In the genomic region with DNA sequence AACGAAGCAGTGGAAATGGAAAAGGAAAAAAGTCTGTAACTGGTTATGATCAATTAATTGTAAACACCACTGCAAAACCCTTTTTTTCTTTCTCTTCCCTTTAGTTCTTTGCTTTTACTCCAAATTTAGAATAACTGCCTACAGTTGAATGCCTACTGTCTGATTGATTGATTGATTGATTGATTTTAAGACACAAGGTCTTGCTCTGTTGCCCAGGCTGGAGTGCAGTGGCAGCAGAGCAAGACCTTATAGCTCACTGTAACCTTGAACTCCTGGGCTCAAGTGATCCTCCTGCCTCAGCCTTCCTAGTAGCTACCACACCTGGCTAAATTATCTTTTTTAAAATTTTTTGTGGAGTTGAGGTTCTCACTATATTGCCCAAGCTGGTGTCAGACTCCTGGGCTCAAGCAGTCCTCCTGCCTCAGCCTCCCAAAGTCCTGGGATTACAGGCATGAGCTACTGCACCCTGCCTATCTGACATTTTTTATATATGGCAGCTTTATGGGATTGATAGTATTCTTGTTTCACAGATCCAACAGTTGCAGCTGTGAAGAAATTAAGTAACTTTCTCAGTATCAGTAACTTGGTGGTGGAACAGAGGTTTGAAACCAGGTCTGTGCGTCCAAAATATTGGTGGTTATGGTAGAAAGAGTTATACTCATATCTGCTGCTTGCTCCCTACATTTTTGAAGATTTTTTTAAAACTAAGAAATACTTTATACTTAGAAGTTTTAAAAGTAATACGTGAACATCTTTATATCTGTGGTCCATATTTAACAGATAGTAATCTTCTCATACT, we compare ENCODE assay signal across 19 cellular contexts. TPM values are rescaled to one million over a fixed set of nuclear protein-coding genes. Genes with fewer than 3 reads are reported as not detected.
DNase-seq lines count a peak whose midpoint lies in the region; ATAC-seq, FAIRE-seq and TF ChIP-seq lines count a peak whose summit lies in the region.
"Had no signal": no experiment of that assay in that cellular context is flagged by ENCODE, and none has a peak within 500 bp of the region (broad histone marks: within the 10 kb centered on the region; RNA-seq: fewer than 3 reads in every experiment).

No MANE protein-coding gene starts in this region.

- BruUV-seq in A673 (replicated peaks; lab: Mats Ljungman, UMichigan) (no TSS peak), K562 (replicated peaks; lab: Mats Ljungman, UMichigan) (no TSS peak)

- H3K4me3 Mint-ChIP-seq in CD8-positive, alpha-beta memory T cell = peak overlapping the region in 1 of 7 donors; percentile 5
- H3K4me3 Mint-ChIP-seq: neural progenitor cell had no signal

- H3K27ac ChIP-seq in A673 (ENCODE audit: low read depth, low read length, poor library complexity, severe bottlenecking) = peak overlapping the region; percentile 2
- no peak overlapping the region for H3K27ac ChIP-seq in CD8-positive, alpha-beta memory T cell (ENCODE audit: low read depth, low read length)
- no peak overlapping the region for H3K27ac ChIP-seq in K562 (ENCODE audit: extremely low read depth, low read depth, low read length)
- no peak overlapping the region for H3K27ac ChIP-seq in substantia nigra (ENCODE audit: low read depth, low read length, poor library complexity, severe bottlenecking)
- no peak overlapping the region for H3K27ac ChIP-seq in kidney (ENCODE audit: low read depth in 2 of 2, low read length in 2 of 2)
- no peak overlapping the region for H3K27ac ChIP-seq in prostate gland
- H3K27ac ChIP-seq: neural progenitor cell, sigmoid colon had no signal

- no peaks in the 10 kb centered on the region for H3K9me3 Mint-ChIP-seq in CD8-positive, alpha-beta memory T cell
- H3K9me3 Mint-ChIP-seq: neural progenitor cell had no signal

- H3K9me3 ChIP-seq in A673 (ENCODE audit: low read depth, low read length, poor library complexity, severe bottlenecking) (no peaks in the 10 kb centered on the region), K562 (replicated peaks; ENCODE audit: control insufficient read depth, insufficient read depth, low read depth, low read length) (no peaks in the 10 kb centered on the region), kidney (ENCODE audit: control insufficient read depth in 1 of 2, low read length in 2 of 2) (no peaks in the 10 kb centered on the region), prostate gland (no peaks in the 10 kb centered on the region)
- H3K9me3 ChIP-seq in CD8-positive, alpha-beta memory T cell (ENCODE audit: low read length) = no peaks in the 10 kb centered on the region
- H3K9me3 ChIP-seq: heart right ventricle, sigmoid colon had no signal

- no peak overlapping the region for H2AFZ ChIP-seq in K562 (ENCODE audit: low read depth, low read length)
- H2AFZ ChIP-seq: neural progenitor cell had no signal

- H3K27ac Mint-ChIP-seq in CD8-positive, alpha-beta memory T cell = peak overlapping the region; percentile 1 to 85 (median 36)
- H3K27ac Mint-ChIP-seq: neural progenitor cell had no signal

- no peak for TF ChIP-seq RAD21 in K562 (CRISPR knock-in tag; conservative IDR thresholded peaks at IDR 0.05 in 1 of 2, IDR thresholded peaks at IDR 0.05 in 1 of 2)

- ATAC-seq in HG02798 (IDR thresholded peaks at IDR 0.05; ENCODE audit: poor library complexity, unreplicated experiment) (peak; percentile 45), K562 (no peak)
- ATAC-seq: heart right ventricle had no signal

- POLR2A ChIA-PET in A673 (lab: Charles Lee; ENCODE audit: low non-redundant PET) (no interaction called here), K562 (lab: Yijun Ruan, JAX) (interaction anchor here (0.6 to 1.0 kb wide), 4 partner anchors 10 to 924 kb away, joined by 3 read pairs; no protein-coding TSS in a partner anchor)
- POLR2A ChIA-PET in CD8-positive, alpha-beta memory T cell (lab: Charles Lee) = no interaction called here

- no peaks in the 10 kb centered on the region for H3K9me1 ChIP-seq in K562 (ENCODE audit: control insufficient read depth, insufficient read depth, low read length)

- H3K36me3 ChIP-seq in A673 (ENCODE audit: insufficient read depth, low read length, poor library complexity, severe bottlenecking) = no peaks in the 10 kb centered on the region
- H3K36me3 ChIP-seq in CD8-positive, alpha-beta memory T cell (ENCODE audit: insufficient read depth, low read length) = no peaks in the 10 kb centered on the region
- H3K36me3 ChIP-seq in K562 (ENCODE audit: control insufficient read depth, insufficient read depth, low read length) = peaks cover 37% of the 10 kb centered on the region; the same call in 2 of the 3 replicates
- H3K36me3 ChIP-seq in kidney (ENCODE audit: control insufficient read depth in 1 of 2, insufficient read depth in 2 of 2, low read length in 2 of 2) = no peaks in the 10 kb centered on the region
- H3K36me3 ChIP-seq in prostate gland = no peaks in the 10 kb centered on the region
- H3K36me3 ChIP-seq: neural progenitor cell, sigmoid colon had no signal

- H3K4me1 ChIP-seq in A673 (ENCODE audit: insufficient read depth, low read length, poor library complexity, severe bottlenecking) (peaks cover 30% of the 10 kb centered on the region), K562 (replicated peaks in 1 of 2; ENCODE audit: control insufficient read depth in 2 of 2, insufficient read depth in 2 of 2, low read length in 2 of 2) (peaks cover 8 to 11% of the 10 kb centered on the region in 2 experiments; a peak in 4 of 5 replicates), kidney (ENCODE audit: control insufficient read depth in 1 of 2, insufficient read depth in 1 of 2, low read depth in 1 of 2, low read length in 2 of 2) (peaks cover 0 to 10% of the 10 kb centered on the region in 2 donors), prostate gland (replicated peaks) (no peaks in the 10 kb centered on the region)
- peaks cover 19% of the 10 kb centered on the region for H3K4me1 ChIP-seq in CD8-positive, alpha-beta memory T cell (ENCODE audit: insufficient read depth, low read length)
- H3K4me1 ChIP-seq: neural progenitor cell had no signal

- in situ Hi-C loops in K562 (cut with MboI) = no loop called here

- intact Hi-C loops in A673 (cut with micrococcal nuclease; ENCODE audit: unreplicated experiment) (no loop called here), K562 (cut with micrococcal nuclease) (no loop called here), kidney (cut with DNase I) (no loop called here), prostate gland (cut with DNase I) (no loop called here)

- H4K20me1 ChIP-seq in K562 (replicated peaks; ENCODE audit: control insufficient read depth, insufficient read depth, low read length) = peaks cover 7% of the 10 kb centered on the region; the same call in 1 of the 2 replicates

- H3K9ac ChIP-seq in K562 (ENCODE audit: insufficient read depth in 1 of 2, low read depth in 2 of 2, low read length in 2 of 2) (no peak overlapping the region), kidney (ENCODE audit: low read length in 2 of 2) (no peak overlapping the region)
- H3K9ac ChIP-seq: neural progenitor cell had no signal

- CTCF ChIA-PET in A673 (lab: Charles Lee) = no interaction called here
- CTCF ChIA-PET in CD8-positive, alpha-beta memory T cell (lab: Charles Lee) = interaction anchor here (0.7 to 0.8 kb wide), 2 partner anchors 13 to 22 kb away, joined by 3 to 4 read pairs; partner anchors contain the start of gene UBE2K
- CTCF ChIA-PET in K562 (lab: Yijun Ruan, JAX; ENCODE audit: low intra/inter-chr PET ratio) = no interaction called here

- H3K27me3 ChIP-seq in A673 (replicated peaks; ENCODE audit: insufficient read depth, low read depth, low read length, poor library complexity) = no peaks in the 10 kb centered on the region
- no peaks in the 10 kb centered on the region for H3K27me3 ChIP-seq in CD8-positive, alpha-beta memory T cell (ENCODE audit: insufficient read depth, low read length, poor library complexity, severe bottlenecking)
- no peaks in the 10 kb centered on the region for H3K27me3 ChIP-seq in K562 (ENCODE audit: control insufficient read depth in 2 of 2, insufficient read depth in 2 of 2, low read length in 2 of 2)
- no peaks in the 10 kb centered on the region for H3K27me3 ChIP-seq in prostate gland (replicated peaks; ENCODE audit: insufficient read depth)
- H3K27me3 ChIP-seq: heart right ventricle, neural progenitor cell, sigmoid colon had no signal

- 83% methylated on average over 3 of the region's 3 CpGs for WGBS in K562 (ENCODE audit: insufficient coverage, low coverage, missing lambda C conversion rate)
- WGBS in prostate gland = 81% methylated on average over 3 of the region's 3 CpGs

- TF ChIP-seq POLR2A in K562 (conservative IDR thresholded peaks at IDR 0.05) = no peak
- no peak for TF ChIP-seq POLR2A in prostate gland (IDR thresholded peaks at IDR 0.05)

- FAIRE-seq in K562 (lab: Jason Lieb, UNC) (no peak), kidney (lab: Jason Lieb, UNC) (no peak)
- FAIRE-seq: bronchial epithelial cell, D721Med, islet of Langerhans had no signal

- no peak for TF ChIP-seq EP300 in K562 (IDR thresholded peaks at IDR 0.05; ENCODE audit: low read length)

- H3K36me3 Mint-ChIP-seq in CD8-positive, alpha-beta memory T cell = peaks cover 0 to 30% (median 1%) of the 10 kb centered on the region in 3 donors

- no peaks in the 10 kb centered on the region for H3K27me3 Mint-ChIP-seq in CD8-positive, alpha-beta memory T cell

- H3K79me2 ChIP-seq in K562 (ENCODE audit: control insufficient read depth, insufficient read depth, low read length) = peaks cover 96% of the 10 kb centered on the region

- TF ChIP-seq CTCF in A673 (conservative IDR thresholded peaks at IDR 0.05; ENCODE audit: low read depth, low read length) = no peak
- no peak for TF ChIP-seq CTCF in K562 (IDR thresholded peaks at IDR 0.05 in 2 of 3, conservative IDR thresholded peaks at IDR 0.05 in 1 of 3; ENCODE audit: insufficient read depth in 2 of 3, low read depth in 1 of 3, low read length in 3 of 3)
- TF ChIP-seq CTCF in kidney (IDR thresholded peaks at IDR 0.05; ENCODE audit: borderline replicate concordance, extremely low read depth, insufficient read depth) = no peak
- TF ChIP-seq CTCF in prostate gland (IDR thresholded peaks at IDR 0.05) = no peak

- DNase-seq in A673 (ENCODE audit: low spot score) (no peak), K562 (ENCODE audit: extremely low read depth in 1 of 4, low spot score in 3 of 4) (no peak), substantia nigra (lab: John Stamatoyannopoulos, UW) (no peak), kidney (no peak), prostate gland (ENCODE audit: low spot score) (no peak), NCI-H748 treated with DMSO at 0.1 percent for 48 hours (lab: John Stamatoyannopoulos, UW) (no peak)
- DNase-seq in CD8-positive, alpha-beta memory T cell = no peak
- DNase-seq: activated T-cell treated with anti-CD3 and anti-CD28 coated beads for 4 hours, GDM1, heart right ventricle, NCI-H146, NCI-H446 treated with DMSO at 0.1 percent for 48 hours, SIG-M5, sigmoid colon had no signal

- H3K4me2 ChIP-seq in K562 (ENCODE audit: insufficient read depth, low read length) = no peak overlapping the region
- H3K4me2 ChIP-seq: neural progenitor cell had no signal

- H3K4me1 Mint-ChIP-seq in CD8-positive, alpha-beta memory T cell = peaks cover 49 to 76% (median 64%) of the 10 kb centered on the region in 3 donors

- no peak overlapping the region for H3K4me3 ChIP-seq in A673 (ENCODE audit: low read depth, low read length, poor library complexity, severe bottlenecking)
- no peak overlapping the region for H3K4me3 ChIP-seq in CD8-positive, alpha-beta memory T cell (ENCODE audit: low read length)
- no peak overlapping the region for H3K4me3 ChIP-seq in K562
- no peak overlapping the region for H3K4me3 ChIP-seq in kidney (ENCODE audit: low read length in 2 of 2)
- H3K4me3 ChIP-seq in prostate gland = no peak overlapping the region
- H3K4me3 ChIP-seq: heart right ventricle, neural progenitor cell, sigmoid colon had no signal

RNA-seq across cellular contexts. Expression of gene UBE2K, which starts 12.4 kb away (rescaled TPM):
- total RNA-seq in A673 (2021) = 137 and 138 TPM in 2 replicates
- 10 to 100 TPM; 87.5 to 88.3 TPM for total RNA-seq in CD8-positive, alpha-beta memory T cell
- polyA plus RNA-seq in CD8-positive, alpha-beta memory T cell = 71.1 TPM
- 14.5 and 47.2 TPM in 2 replicates for total RNA-seq in K562 (2011; cell fraction: chromatin; rRNA removed; ENCODE audit: low replicate concordance)
- total RNA-seq in K562 (2011; cell fraction: nucleolus; rRNA removed) = 15.8 and 18.4 TPM in 2 replicates
- total RNA-seq in K562 (2011; cell fraction: nucleoplasm; rRNA removed) = 30.0 and 56.6 TPM in 2 replicates
- 60.5 and 99.0 TPM in 2 replicates for total RNA-seq in K562 (2014; rRNA removed)
- total RNA-seq in K562 (2014; rRNA removed; fragmentation: Illumina TruSeq; extraction: Trizol) = 32.1 and 39.6 TPM in 2 replicates
- total RNA-seq in K562 (2015; rRNA removed; fragmentation: Illumina TruSeq; extraction: Trizol) = 25.5 and 29.8 TPM in 2 replicates
- total RNA-seq in K562 (2021) = 103 and 121 TPM in 2 replicates
- 133 and 190 TPM in 2 replicates for polyA plus RNA-seq in K562 (2011; rRNA removed)
- 52.2 and 63.3 TPM in 2 replicates for polyA plus RNA-seq in K562 (2011; cell fraction: cytosol; rRNA removed)
- polyA plus RNA-seq in K562 (2011; cell fraction: nucleus; rRNA removed) = 16.8 and 24.8 TPM in 2 replicates
- polyA plus RNA-seq in K562 (2012) = 76.3 and 178 TPM in 2 replicates
- polyA plus RNA-seq in K562 (2014; fragmentation: Illumina TruSeq; extraction: Trizol) = 74.2 and 77.5 TPM in 2 replicates
- polyA plus RNA-seq in K562 (2014; fragmentation: Nextera tagmentation; extraction: Ambion mirVana) = 10 to 100 TPM; 48.4 to 62.6 TPM
- 88.6 and 142 TPM in 2 replicates for polyA plus RNA-seq in K562 (2014; rRNA removed)
- 78.7 and 92.4 TPM in 2 replicates for polyA minus RNA-seq in K562 (2011; rRNA and poly(A)+ RNA removed)
- polyA minus RNA-seq in K562 (2011; cell fraction: cytosol; rRNA and poly(A)+ RNA removed) = 34.0 and 48.8 TPM in 2 replicates
- polyA minus RNA-seq in K562 (2011; cell fraction: nucleus; rRNA and poly(A)+ RNA removed) = 6.9 and 12.9 TPM in 2 replicates
- total RNA-seq in kidney = 56.7 TPM
- polyA plus RNA-seq in kidney (ENCODE audit: insufficient read depth, low read depth, low replicate concordance) = 59.6 TPM
- total RNA-seq in prostate gland = 10 to 100 TPM; 25.6 to 30.3 TPM
